ENCODE assay signal across 15 cellular contexts in the genomic region with DNA sequence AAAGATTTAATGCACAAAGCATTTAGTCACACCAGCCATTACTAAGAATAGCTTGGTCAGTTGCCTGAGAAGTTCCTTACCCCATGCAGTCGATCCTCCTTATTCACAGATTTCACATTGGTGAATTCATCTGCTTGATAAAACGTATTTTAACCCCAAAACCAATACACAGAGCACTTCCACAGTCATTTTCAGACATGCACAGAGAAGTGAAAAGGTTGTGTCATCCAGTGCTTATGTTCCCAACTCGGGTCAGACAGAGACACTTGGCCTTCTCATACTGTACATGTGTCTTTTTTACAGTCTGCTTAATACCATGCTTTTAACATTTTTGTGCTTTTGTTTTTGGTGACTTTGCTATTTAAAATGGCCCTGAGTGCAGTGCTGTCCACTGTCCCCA.
"Had no signal": no experiment of that assay in that cellular context is flagged by ENCODE, and none has a peak within 500 bp of the region (broad histone marks: within the 10 kb centered on the region; RNA-seq: fewer than 3 reads in every experiment).

No MANE protein-coding gene starts in this region.

- H3K36me3 Mint-ChIP-seq: activated naive CD8-positive, alpha-beta T cell had no signal

- H3K27ac ChIP-seq: cardiac muscle cell, colonic mucosa, right lobe of liver, SK-N-MC, WERI-Rb-1 had no signal

- DNase-seq: activated CD4-positive, alpha-beta T cell treated with anti-CD3 and anti-CD28 coated beads, Interleukin-2, amount 10 ng/mL, durations not matched to agents 24 days and 14 days; activated CD8-positive, alpha-beta memory T cell treated with anti-CD3 and anti-CD28 coated beads for 24 hours; anterior cingulate cortex; colonic mucosa; effector CD8-positive, alpha-beta T cell; left ventricle myocardium superior; naive thymus-derived CD4-positive, alpha-beta T cell; right lobe of liver; stimulated activated CD4-positive, alpha-beta T cell treated with anti-CD3 and anti-CD28 coated beads, Interleukin-2, amount 100 ng/mL, for 24 hours; stimulated activated naive CD4-positive, alpha-beta T cell treated with Interleukin-2 at 50 U/mL for 16 hours; T-helper 1 cell; WERI-Rb-1 had no signal

- H3K9me3 ChIP-seq: colonic mucosa, right lobe of liver had no signal

- H3K4me3 Mint-ChIP-seq: activated CD4-positive, alpha-beta T cell treated with anti-CD3 and anti-CD28 coated beads, Interleukin-2, amount 10 ng/mL, durations not matched to agents 24 days and 14 days; activated naive CD8-positive, alpha-beta T cell; naive thymus-derived CD4-positive, alpha-beta T cell had no signal

- ATAC-seq: left ventricle myocardium superior; naive thymus-derived CD4-positive, alpha-beta T cell; right lobe of liver had no signal

- H3K27ac Mint-ChIP-seq: activated CD4-positive, alpha-beta T cell treated with anti-CD3 and anti-CD28 coated beads, Interleukin-2, amount 10 ng/mL, durations not matched to agents 24 days and 14 days; activated naive CD8-positive, alpha-beta T cell had no signal

- H3K36me3 ChIP-seq: right lobe of liver had no signal

- H3K9me3 Mint-ChIP-seq: activated CD4-positive, alpha-beta T cell treated with anti-CD3 and anti-CD28 coated beads, Interleukin-2, amount 10 ng/mL, durations not matched to agents 24 days and 14 days; naive thymus-derived CD4-positive, alpha-beta T cell had no signal

- H3K4me3 ChIP-seq: cardiac muscle cell, colonic mucosa, right lobe of liver, SK-N-MC had no signal

- H3K27me3 ChIP-seq: cardiac muscle cell, colonic mucosa, right lobe of liver had no signal

- H3K4me1 ChIP-seq: colonic mucosa, right lobe of liver had no signal

- H3K27me3 Mint-ChIP-seq: activated CD4-positive, alpha-beta T cell treated with anti-CD3 and anti-CD28 coated beads, Interleukin-2, amount 10 ng/mL, durations not matched to agents 24 days and 14 days; activated naive CD8-positive, alpha-beta T cell; naive thymus-derived CD4-positive, alpha-beta T cell had no signal
